24 cellular contexts compared by ENCODE assay signal in genomic region chr18:57243624-57244179, GRCh38.
"Had no signal": no experiment of that assay in that cellular context is flagged by ENCODE, and none has a peak within 500 bp of the region (broad histone marks: within the 10 kb centered on the region; RNA-seq: fewer than 3 reads in every experiment).

No MANE protein-coding gene starts in this region.

- H3K27ac ChIP-seq: dorsolateral prefrontal cortex, left ventricle myocardium inferior, pancreas, suprapubic skin, thyroid gland had no signal

- H3K4me3 ChIP-seq: dorsolateral prefrontal cortex, left ventricle myocardium inferior, lung, pancreas, suprapubic skin, thyroid gland had no signal

- H3K9me3 Mint-ChIP-seq: nephron; stimulated activated effector memory CD8-positive, alpha-beta T cell treated with anti-CD3 and anti-CD28 coated beads, Interleukin-12 subunit alpha, Interleukin-12 subunit beta, amount 100 ng/mL, for 72 hours; type B pancreatic cell had no signal

- H3K36me3 ChIP-seq: left ventricle myocardium inferior, pancreas, suprapubic skin, thyroid gland had no signal

- H3K9me3 ChIP-seq: left ventricle myocardium inferior, pancreas, suprapubic skin, thyroid gland had no signal

- ATAC-seq: pancreas; right cardiac atrium; stimulated activated effector memory CD8-positive, alpha-beta T cell treated with anti-CD3 and anti-CD28 coated beads, Interleukin-12 subunit alpha, Interleukin-12 subunit beta, amount 100 ng/mL, for 72 hours; stimulated activated naive CD8-positive, alpha-beta T cell treated with anti-CD3 and anti-CD28 coated beads, Interleukin-15, Interleukin-2, amounts not matched to agents 100 U/mL and 50 U/mL, for 24 hours had no signal

- H3K36me3 Mint-ChIP-seq: naive B cell; stimulated activated effector memory CD8-positive, alpha-beta T cell treated with anti-CD3 and anti-CD28 coated beads, Interleukin-12 subunit alpha, Interleukin-12 subunit beta, amount 100 ng/mL, for 72 hours; type B pancreatic cell had no signal

- FAIRE-seq: pancreas, urothelium cell line had no signal

- H3K27ac Mint-ChIP-seq: naive B cell; nephron; progenitor cell of endocrine pancreas; stimulated activated effector memory CD8-positive, alpha-beta T cell treated with anti-CD3 and anti-CD28 coated beads, Interleukin-12 subunit alpha, Interleukin-12 subunit beta, amount 100 ng/mL, for 72 hours; type B pancreatic cell had no signal

- H3K4me1 ChIP-seq: left ventricle myocardium inferior, pancreas, suprapubic skin, thyroid gland had no signal

- H3K4me1 Mint-ChIP-seq: naive B cell; nephron; stimulated activated effector memory CD8-positive, alpha-beta T cell treated with anti-CD3 and anti-CD28 coated beads, Interleukin-12 subunit alpha, Interleukin-12 subunit beta, amount 100 ng/mL, for 72 hours had no signal

- H3K27me3 ChIP-seq: dorsolateral prefrontal cortex, pancreas, suprapubic skin, thyroid gland had no signal

- DNase-seq: cortex of kidney; dorsolateral prefrontal cortex; effector CD8-positive, alpha-beta T cell; foreskin melanocyte; head of caudate nucleus; hippocampal formation; islet precursor cell; left ventricle myocardium inferior; mesenchymal stem cell; naive B cell; occipital lobe; pancreas; right cardiac atrium; stimulated activated CD4-positive, alpha-beta T cell treated with anti-CD3 and anti-CD28 coated beads, Interleukin-4, amount 100 ng/mL, for 1 hour; stimulated activated CD8-positive, alpha-beta memory T cell treated with anti-CD3 and anti-CD28 coated beads, Interleukin-4, amount 100 ng/mL, for 48 hours; stimulated activated naive CD8-positive, alpha-beta T cell treated with anti-CD3 and anti-CD28 coated beads, Interleukin-15, Interleukin-2, amounts not matched to agents 100 U/mL and 50 U/mL, for 24 hours; thyroid gland had no signal

- H3K4me3 Mint-ChIP-seq: naive B cell; nephron; stimulated activated effector memory CD8-positive, alpha-beta T cell treated with anti-CD3 and anti-CD28 coated beads, Interleukin-12 subunit alpha, Interleukin-12 subunit beta, amount 100 ng/mL, for 72 hours; type B pancreatic cell had no signal
